9 cellular contexts compared by ENCODE assay signal in genomic region chr15:78914027-78914764, GRCh38. TPM values are rescaled to one million over a fixed set of nuclear protein-coding genes. Genes with fewer than 3 reads are reported as not detected.
DNase-seq lines count a peak whose midpoint lies in the region; ATAC-seq and TF ChIP-seq lines count a peak whose summit lies in the region.
"Had no signal": no experiment of that assay in that cellular context is flagged by ENCODE, and none has a peak within 500 bp of the region (broad histone marks: within the 10 kb centered on the region; RNA-seq: fewer than 3 reads in every experiment).

No MANE protein-coding gene starts in this region.

- TF ChIP-seq CTCF in MCF 10A (IDR thresholded peaks at IDR 0.05; ENCODE audit: unreplicated experiment) (peak; percentile 12), tibial nerve (IDR thresholded peaks at IDR 0.05) (peak in 4 of 5 experiments; percentile 27 to 58 (median 43))

- H3K4me1 Mint-ChIP-seq in MCF 10A (ENCODE audit: insufficient read depth, unreplicated experiment), result no peaks in the 10 kb centered on the region

- H3K36me3 Mint-ChIP-seq in MCF 10A (ENCODE audit: insufficient read depth, unreplicated experiment), result peaks cover 66% of the 10 kb centered on the region

- peak; percentile 4 for DNase-seq in NCI-H2196 (lab: John Stamatoyannopoulos, UW; ENCODE audit: unreplicated experiment)
- DNase-seq in NCI-H2196 treated with DMSO at 0.1 percent for 48 hours (lab: John Stamatoyannopoulos, UW; ENCODE audit: unreplicated experiment), result no peak
- DNase-seq in MCF 10A (ENCODE audit: unreplicated experiment), result no peak
- DNase-seq in tibial nerve (ENCODE audit: low spot score in 2 of 2), result peak; percentile 44 to 70
- no peak for DNase-seq in DMS153 (lab: John Stamatoyannopoulos, UW)
- DNase-seq: effector CD4-positive, alpha-beta T cell had no signal

- POLR2A ChIA-PET in MCF 10A (lab: Yijun Ruan, JAX), result no interaction called here

- no peaks in the 10 kb centered on the region for H3K27me3 Mint-ChIP-seq in MCF 10A (ENCODE audit: insufficient read depth, unreplicated experiment)

- no peak overlapping the region for H3K4me3 Mint-ChIP-seq in MCF 10A (ENCODE audit: unreplicated experiment)

- H3K9me3 ChIP-seq in tibial nerve, result no peaks in the 10 kb centered on the region

- TF ChIP-seq POLR2A in tibial nerve (IDR thresholded peaks at IDR 0.05), result no peak

- no TSS peak for BruUV-seq in MCF 10A (replicated peaks; lab: Mats Ljungman, UMichigan)

- H3K4me3 ChIP-seq in tibial nerve, result no peak overlapping the region

- H3K27me3 ChIP-seq in layer of hippocampus (ENCODE audit: control insufficient read depth, insufficient read depth, low read length) (no peaks in the 10 kb centered on the region), tibial nerve (no peaks in the 10 kb centered on the region)

- WGBS in tibial nerve, 2 donors, result 42 to 53% methylated on average over 7 to 13 of the region's 13 CpGs

- peaks cover 0 to 76% (median 0%) of the 10 kb centered on the region in 3 donors for H3K36me3 ChIP-seq in tibial nerve

- CTCF ChIA-PET in MCF 10A (lab: Yijun Ruan, JAX), result interaction anchor here (0.6 to 1.5 kb wide), 5 partner anchors 10 to 1613 kb away, joined by 3 to 8 read pairs (median 3); no protein-coding TSS in a partner anchor

- H3K27ac Mint-ChIP-seq in MCF 10A (ENCODE audit: low read depth, unreplicated experiment), result no peak overlapping the region

- H3K9me3 Mint-ChIP-seq in MCF 10A (ENCODE audit: unreplicated experiment), result no peaks in the 10 kb centered on the region

- peaks cover 0 to 74% (median 20%) of the 10 kb centered on the region in 4 donors for H3K4me1 ChIP-seq in tibial nerve

- H3K27ac ChIP-seq in layer of hippocampus (ENCODE audit: low read depth, low read length) (peak overlapping the region; percentile 66), tibial nerve (peak overlapping the region; percentile 44 to 80 (median 65))

- TF ChIP-seq EP300 in tibial nerve (IDR thresholded peaks at IDR 0.05), result peak; percentile 82 to 93

- ATAC-seq in GM18517 (IDR thresholded peaks at IDR 0.05; ENCODE audit: unreplicated experiment), result no peak
- ATAC-seq in HG03565 (IDR thresholded peaks at IDR 0.05; ENCODE audit: unreplicated experiment), result no peak

- intact Hi-C loops in MCF 10A (cut with micrococcal nuclease), result no loop called here

RNA-seq across cellular contexts. Expression of gene CTSH, which starts 30.6 kb away (rescaled TPM):
- total RNA-seq in MCF 10A (2022) (12.5 and 14.4 TPM in 2 replicates), tibial nerve (100 to 1,000 TPM in 3 of 4 donors, 10 to 100 TPM in 1; 73.8 to 333 (median 239) TPM)

RNA-seq across cellular contexts. Expression of gene MORF4L1, which starts 41.5 kb away (rescaled TPM):
- total RNA-seq in MCF 10A (2022) (264 and 279 TPM in 2 replicates), tibial nerve (100 to 1,000 TPM; 256 to 333 (median 316) TPM)

Comparison
In these comparisons a context has a peak if more than half of its experiments do, and no peak if none do; other contexts are left out.
1. DNase-seq: peak in NCI-H2196 (single experiment) and tibial nerve (2 of 2); none in NCI-H2196 treated with DMSO at 0.1 percent for 48 hours (single experiment), MCF 10A (single experiment) and DMS153 (single experiment).